Comparison of ENCODE assay signal across 1 cellular context in the genomic region with DNA sequence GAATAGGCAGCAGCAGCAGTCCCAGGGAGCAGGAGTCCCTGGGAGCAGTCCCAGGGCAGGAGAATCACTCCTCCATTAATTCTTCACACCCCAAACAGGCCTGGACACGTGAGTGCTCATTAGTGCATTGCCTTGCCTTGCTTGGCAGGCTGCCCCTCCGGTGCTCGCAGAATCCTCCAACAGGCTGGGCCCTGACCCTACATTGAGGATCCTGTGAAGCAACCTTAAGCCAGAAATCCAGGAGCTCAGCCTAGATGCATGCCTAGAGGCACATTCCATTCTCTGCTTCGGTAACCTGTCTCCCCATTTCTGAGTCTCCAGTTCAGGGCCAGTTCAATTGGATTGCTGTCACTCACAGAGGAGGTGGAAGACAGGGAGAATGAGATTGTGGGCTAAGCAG.
TF ChIP-seq lines count a peak whose summit lies in the region.

No MANE protein-coding gene starts in this region.

TF ChIP-seq in GM23338, 12 proteins besides CTCF, POLR2A, EP300 and RAD21 (continued from another document):
- TF ChIP-seq ETS1 (IDR thresholded peaks at IDR 0.05) (no peak), CREB1 (CRISPR knock-in tag; IDR thresholded peaks at IDR 0.05; ENCODE audit: low read depth) (no peak), NANOG (IDR thresholded peaks at IDR 0.05; ENCODE audit: borderline replicate concordance) (no peak), POLR2AphosphoS5 (IDR thresholded peaks at IDR 0.05; ENCODE audit: low read depth) (no peak)
- TF ChIP-seq, protein P1, sequence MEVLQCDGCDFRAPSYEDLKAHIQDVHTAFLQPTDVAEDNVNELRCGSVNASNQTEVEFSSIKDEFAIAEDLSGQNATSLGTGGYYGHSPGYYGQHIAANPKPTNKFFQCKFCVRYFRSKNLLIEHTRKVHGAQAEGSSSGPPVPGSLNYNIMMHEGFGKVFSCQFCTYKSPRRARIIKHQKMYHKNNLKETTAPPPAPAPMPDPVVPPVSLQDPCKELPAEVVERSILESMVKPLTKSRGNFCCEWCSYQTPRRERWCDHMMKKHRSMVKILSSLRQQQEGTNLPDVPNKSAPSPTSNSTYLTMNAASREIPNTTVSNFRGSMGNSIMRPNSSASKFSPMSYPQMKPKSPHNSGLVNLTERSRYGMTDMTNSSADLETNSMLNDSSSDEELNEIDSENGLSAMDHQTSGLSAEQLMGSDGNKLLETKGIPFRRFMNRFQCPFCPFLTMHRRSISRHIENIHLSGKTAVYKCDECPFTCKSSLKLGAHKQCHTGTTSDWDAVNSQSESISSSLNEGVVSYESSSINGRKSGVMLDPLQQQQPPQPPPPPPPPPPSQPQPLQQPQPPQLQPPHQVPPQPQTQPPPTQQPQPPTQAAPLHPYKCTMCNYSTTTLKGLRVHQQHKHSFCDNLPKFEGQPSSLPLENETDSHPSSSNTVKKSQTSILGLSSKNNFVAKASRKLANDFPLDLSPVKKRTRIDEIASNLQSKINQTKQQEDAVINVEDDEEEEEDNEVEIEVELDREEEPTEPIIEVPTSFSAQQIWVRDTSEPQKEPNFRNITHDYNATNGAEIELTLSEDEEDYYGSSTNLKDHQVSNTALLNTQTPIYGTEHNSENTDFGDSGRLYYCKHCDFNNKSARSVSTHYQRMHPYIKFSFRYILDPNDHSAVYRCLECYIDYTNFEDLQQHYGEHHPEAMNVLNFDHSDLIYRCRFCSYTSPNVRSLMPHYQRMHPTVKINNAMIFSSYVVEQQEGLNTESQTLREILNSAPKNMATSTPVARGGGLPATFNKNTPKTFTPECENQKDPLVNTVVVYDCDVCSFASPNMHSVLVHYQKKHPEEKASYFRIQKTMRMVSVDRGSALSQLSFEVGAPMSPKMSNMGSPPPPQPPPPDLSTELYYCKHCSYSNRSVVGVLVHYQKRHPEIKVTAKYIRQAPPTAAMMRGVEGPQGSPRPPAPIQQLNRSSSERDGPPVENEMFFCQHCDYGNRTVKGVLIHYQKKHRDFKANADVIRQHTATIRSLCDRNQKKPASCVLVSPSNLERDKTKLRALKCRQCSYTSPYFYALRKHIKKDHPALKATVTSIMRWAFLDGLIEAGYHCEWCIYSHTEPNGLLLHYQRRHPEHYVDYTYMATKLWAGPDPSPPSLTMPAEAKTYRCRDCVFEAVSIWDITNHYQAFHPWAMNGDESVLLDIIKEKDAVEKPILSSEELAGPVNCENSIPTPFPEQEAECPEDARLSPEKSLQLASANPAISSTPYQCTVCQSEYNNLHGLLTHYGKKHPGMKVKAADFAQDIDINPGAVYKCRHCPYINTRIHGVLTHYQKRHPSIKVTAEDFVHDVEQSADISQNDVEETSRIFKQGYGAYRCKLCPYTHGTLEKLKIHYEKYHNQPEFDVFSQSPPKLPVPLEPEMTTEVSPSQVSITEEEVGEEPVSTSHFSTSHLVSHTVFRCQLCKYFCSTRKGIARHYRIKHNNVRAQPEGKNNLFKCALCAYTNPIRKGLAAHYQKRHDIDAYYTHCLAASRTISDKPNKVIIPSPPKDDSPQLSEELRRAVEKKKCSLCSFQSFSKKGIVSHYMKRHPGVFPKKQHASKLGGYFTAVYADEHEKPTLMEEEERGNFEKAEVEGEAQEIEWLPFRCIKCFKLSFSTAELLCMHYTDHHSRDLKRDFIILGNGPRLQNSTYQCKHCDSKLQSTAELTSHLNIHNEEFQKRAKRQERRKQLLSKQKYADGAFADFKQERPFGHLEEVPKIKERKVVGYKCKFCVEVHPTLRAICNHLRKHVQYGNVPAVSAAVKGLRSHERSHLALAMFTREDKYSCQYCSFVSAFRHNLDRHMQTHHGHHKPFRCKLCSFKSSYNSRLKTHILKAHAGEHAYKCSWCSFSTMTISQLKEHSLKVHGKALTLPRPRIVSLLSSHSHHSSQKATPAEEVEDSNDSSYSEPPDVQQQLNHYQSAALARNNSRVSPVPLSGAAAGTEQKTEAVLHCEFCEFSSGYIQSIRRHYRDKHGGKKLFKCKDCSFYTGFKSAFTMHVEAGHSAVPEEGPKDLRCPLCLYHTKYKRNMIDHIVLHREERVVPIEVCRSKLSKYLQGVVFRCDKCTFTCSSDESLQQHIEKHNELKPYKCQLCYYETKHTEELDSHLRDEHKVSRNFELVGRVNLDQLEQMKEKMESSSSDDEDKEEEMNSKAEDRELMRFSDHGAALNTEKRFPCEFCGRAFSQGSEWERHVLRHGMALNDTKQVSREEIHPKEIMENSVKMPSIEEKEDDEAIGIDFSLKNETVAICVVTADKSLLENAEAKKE (CRISPR knock-in tag; IDR thresholded peaks at IDR 0.05), result no peak
- TF ChIP-seq, protein P2, sequence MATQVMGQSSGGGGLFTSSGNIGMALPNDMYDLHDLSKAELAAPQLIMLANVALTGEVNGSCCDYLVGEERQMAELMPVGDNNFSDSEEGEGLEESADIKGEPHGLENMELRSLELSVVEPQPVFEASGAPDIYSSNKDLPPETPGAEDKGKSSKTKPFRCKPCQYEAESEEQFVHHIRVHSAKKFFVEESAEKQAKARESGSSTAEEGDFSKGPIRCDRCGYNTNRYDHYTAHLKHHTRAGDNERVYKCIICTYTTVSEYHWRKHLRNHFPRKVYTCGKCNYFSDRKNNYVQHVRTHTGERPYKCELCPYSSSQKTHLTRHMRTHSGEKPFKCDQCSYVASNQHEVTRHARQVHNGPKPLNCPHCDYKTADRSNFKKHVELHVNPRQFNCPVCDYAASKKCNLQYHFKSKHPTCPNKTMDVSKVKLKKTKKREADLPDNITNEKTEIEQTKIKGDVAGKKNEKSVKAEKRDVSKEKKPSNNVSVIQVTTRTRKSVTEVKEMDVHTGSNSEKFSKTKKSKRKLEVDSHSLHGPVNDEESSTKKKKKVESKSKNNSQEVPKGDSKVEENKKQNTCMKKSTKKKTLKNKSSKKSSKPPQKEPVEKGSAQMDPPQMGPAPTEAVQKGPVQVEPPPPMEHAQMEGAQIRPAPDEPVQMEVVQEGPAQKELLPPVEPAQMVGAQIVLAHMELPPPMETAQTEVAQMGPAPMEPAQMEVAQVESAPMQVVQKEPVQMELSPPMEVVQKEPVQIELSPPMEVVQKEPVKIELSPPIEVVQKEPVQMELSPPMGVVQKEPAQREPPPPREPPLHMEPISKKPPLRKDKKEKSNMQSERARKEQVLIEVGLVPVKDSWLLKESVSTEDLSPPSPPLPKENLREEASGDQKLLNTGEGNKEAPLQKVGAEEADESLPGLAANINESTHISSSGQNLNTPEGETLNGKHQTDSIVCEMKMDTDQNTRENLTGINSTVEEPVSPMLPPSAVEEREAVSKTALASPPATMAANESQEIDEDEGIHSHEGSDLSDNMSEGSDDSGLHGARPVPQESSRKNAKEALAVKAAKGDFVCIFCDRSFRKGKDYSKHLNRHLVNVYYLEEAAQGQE (IDR thresholded peaks at IDR 0.05; ENCODE audit: unreplicated experiment), result no peak
